ENCODE assay signal across 23 cellular contexts in the genomic region with DNA sequence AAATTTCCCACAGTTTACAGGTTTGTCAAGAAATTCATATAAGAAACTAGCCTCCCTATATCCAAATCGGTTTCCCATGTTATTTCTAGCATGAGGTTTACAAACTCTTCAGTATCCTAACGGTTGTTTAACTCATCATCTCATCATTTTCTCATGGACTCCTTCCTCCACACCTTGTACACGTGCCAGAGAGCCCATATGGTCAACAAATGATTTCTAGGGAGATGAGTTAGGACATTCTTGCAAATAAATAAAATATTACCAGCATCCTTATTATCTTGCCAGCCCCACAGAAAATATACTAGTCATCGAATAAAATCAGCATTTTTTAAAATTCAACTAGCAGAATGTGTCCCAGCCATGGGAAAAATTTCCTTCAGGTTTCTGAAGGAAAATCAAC.
DNase-seq lines count a peak whose midpoint lies in the region; ATAC-seq and TF ChIP-seq lines count a peak whose summit lies in the region.
"Had no signal": no experiment of that assay in that cellular context is flagged by ENCODE, and none has a peak within 500 bp of the region (broad histone marks: within the 10 kb centered on the region; RNA-seq: fewer than 3 reads in every experiment).

No MANE protein-coding gene starts in this region.

- no peaks in the 10 kb centered on the region for H3K9me2 ChIP-seq in OCI-LY1 (ENCODE audit: low read depth, low read length)

- no peak overlapping the region for H2AFZ ChIP-seq in OCI-LY1 (ENCODE audit: low read length)

- no peak overlapping the region for H3K4me3 Mint-ChIP-seq in activated CD4-positive, alpha-beta T cell treated with anti-CD3 and anti-CD28 coated beads, Interleukin-2, amount 10 ng/mL, durations not matched to agents 24 days and 14 days
- H3K4me3 Mint-ChIP-seq: activated CD8-positive, alpha-beta T cell treated with anti-CD3 and anti-CD28 coated beads for 36 hours; endodermal cell; nephron had no signal

- no peak overlapping the region for H3K4me3 ChIP-seq in OCI-LY1 (ENCODE audit: low read depth, low read length, poor library complexity, severe bottlenecking)
- H3K4me3 ChIP-seq: left ventricle myocardium inferior, ovary, right atrium auricular region, stomach had no signal

- peak overlapping the region; percentile 71; the same call in 1 of the 2 replicates for H3K9ac ChIP-seq in OCI-LY1 (ENCODE audit: low read length)

- H3K4me1 ChIP-seq in OCI-LY1 (ENCODE audit: insufficient read depth, low read length, severe bottlenecking), result peaks cover 100% of the 10 kb centered on the region
- H3K4me1 ChIP-seq: foreskin keratinocyte had no signal

- peaks cover 6% of the 10 kb centered on the region for H3K36me3 Mint-ChIP-seq in activated CD4-positive, alpha-beta T cell treated with anti-CD3 and anti-CD28 coated beads, Interleukin-2, amount 10 ng/mL, durations not matched to agents 24 days and 14 days (ENCODE audit: low read depth)

- TF ChIP-seq CTCF in AG09319 (IDR thresholded peaks at IDR 0.05; ENCODE audit: low read depth, low read length) (no peak), OCI-LY1 (IDR thresholded peaks at IDR 0.05; ENCODE audit: low read length) (no peak)

- no peak overlapping the region for H3K27ac Mint-ChIP-seq in activated CD4-positive, alpha-beta T cell treated with anti-CD3 and anti-CD28 coated beads, Interleukin-2, amount 10 ng/mL, durations not matched to agents 24 days and 14 days
- H3K27ac Mint-ChIP-seq: activated CD8-positive, alpha-beta T cell treated with anti-CD3 and anti-CD28 coated beads for 36 hours; endodermal cell had no signal

- H3K4me1 Mint-ChIP-seq in activated CD4-positive, alpha-beta T cell treated with anti-CD3 and anti-CD28 coated beads, Interleukin-2, amount 10 ng/mL, durations not matched to agents 24 days and 14 days, result peaks cover 30% of the 10 kb centered on the region

- no peaks in the 10 kb centered on the region for H3F3A ChIP-seq in OCI-LY1 (ENCODE audit: insufficient read depth, low read length)

- intact Hi-C loops in activated CD4-positive, alpha-beta T cell treated with anti-CD3 and anti-CD28 coated beads, Interleukin-2, amount 10 ng/mL, durations not matched to agents 24 days and 14 days (cut with micrococcal nuclease), result no loop called here

- no peaks in the 10 kb centered on the region for H3K79me2 ChIP-seq in OCI-LY1 (ENCODE audit: insufficient read depth, low read length)

- no peaks in the 10 kb centered on the region for H3K27me3 ChIP-seq in OCI-LY1 (ENCODE audit: insufficient read depth, low read length)
- H3K27me3 ChIP-seq: foreskin keratinocyte, ovary, right atrium auricular region, stomach had no signal

- H3K27me3 Mint-ChIP-seq in activated CD4-positive, alpha-beta T cell treated with anti-CD3 and anti-CD28 coated beads, Interleukin-2, amount 10 ng/mL, durations not matched to agents 24 days and 14 days, result no peaks in the 10 kb centered on the region
- H3K27me3 Mint-ChIP-seq: activated CD8-positive, alpha-beta T cell treated with anti-CD3 and anti-CD28 coated beads for 36 hours had no signal

- peaks cover 21% of the 10 kb centered on the region for H3K36me3 ChIP-seq in OCI-LY1 (ENCODE audit: insufficient read depth, low read length)
- H3K36me3 ChIP-seq: left ventricle myocardium inferior, ovary, right atrium auricular region, stomach had no signal

- H4K20me1 ChIP-seq in OCI-LY1 (ENCODE audit: insufficient read depth, low read length), result no peaks in the 10 kb centered on the region

- H3K9me3 ChIP-seq in OCI-LY1 (ENCODE audit: low read length), result no peaks in the 10 kb centered on the region; the same call in 1 of the 2 replicates
- H3K9me3 ChIP-seq: ovary had no signal

- peak overlapping the region; percentile 76; the same call in 1 of the 2 replicates for H3K4me2 ChIP-seq in OCI-LY1 (ENCODE audit: low read length)

- peaks cover 14% of the 10 kb centered on the region for H3K9me3 Mint-ChIP-seq in activated CD4-positive, alpha-beta T cell treated with anti-CD3 and anti-CD28 coated beads, Interleukin-2, amount 10 ng/mL, durations not matched to agents 24 days and 14 days
- H3K9me3 Mint-ChIP-seq: nephron had no signal

- peak overlapping the region; percentile 96 for H3K27ac ChIP-seq in OCI-LY1 (ENCODE audit: low read depth, low read length, poor library complexity, severe bottlenecking)
- H3K27ac ChIP-seq: foreskin keratinocyte, left ventricle myocardium inferior, ovary, right atrium auricular region, stomach had no signal

- ATAC-seq in HG03025 (IDR thresholded peaks at IDR 0.05; ENCODE audit: low FRiP score, unreplicated experiment) (no peak), HG02885 (IDR thresholded peaks at IDR 0.05; ENCODE audit: poor library complexity, unreplicated experiment) (no peak)
- ATAC-seq: activated CD8-positive, alpha-beta T cell treated with anti-CD3 and anti-CD28 coated beads for 36 hours; foreskin keratinocyte had no signal

- peak; percentile 39 for DNase-seq in AG09319 (ENCODE audit: extremely low read depth, low read depth)
- peak; percentile 32 for DNase-seq in EH (ENCODE audit: low read depth)
- peak; percentile 26 for DNase-seq in fibroblast of the conjunctiva (ENCODE audit: low read depth)
- no peak for DNase-seq in hypothalamus (lab: John Stamatoyannopoulos, UW)
- DNase-seq in activated CD4-positive, alpha-beta T cell treated with anti-CD3 and anti-CD28 coated beads, Interleukin-2, amount 10 ng/mL, durations not matched to agents 24 days and 14 days, result no peak
- DNase-seq: activated CD4-positive, CD25-positive, alpha-beta regulatory T cell; activated CD8-positive, alpha-beta T cell treated with anti-CD3 and anti-CD28 coated beads for 36 hours; cortex of kidney; DND-41; endodermal cell; foreskin keratinocyte; left ventricle myocardium inferior; NCI-H146; NCI-H526 treated with DMSO at 0.1 percent for 48 hours; ovary; stomach; T-helper 9 cell; trophoblast cell had no signal

Comparison
In these comparisons a context has a peak if more than half of its experiments do, and no peak if none do; other contexts are left out.
1. DNase-seq: peak in AG09319 (single experiment), EH (single experiment) and fibroblast of the conjunctiva (single experiment); none in hypothalamus (0 of 51) and activated CD4-positive, alpha-beta T cell treated with anti-CD3 and anti-CD28 coated beads, Interleukin-2, amount 10 ng/mL, durations not matched to agents 24 days and 14 days (single experiment).